In genomic region chr12:117165342-117165741, GRCh38 we compare ENCODE assay signal across 16 cellular contexts.
"Had no signal": no experiment of that assay in that cellular context is flagged by ENCODE, and none has a peak within 500 bp of the region (broad histone marks: within the 10 kb centered on the region; RNA-seq: fewer than 3 reads in every experiment).

No MANE protein-coding gene starts in this region.

- H3K9me3 ChIP-seq: adrenal gland, gastroesophageal sphincter, right atrium auricular region, upper lobe of left lung had no signal

- H3K4me3 Mint-ChIP-seq: activated CD8-positive, alpha-beta T cell treated with anti-CD3 and anti-CD28 coated beads, Interleukin-2, amount 10 ng/mL, durations not matched to agents 7 days and 5 days; activated naive CD4-positive, alpha-beta T cell treated with anti-CD3 and anti-CD28 coated beads, Interleukin-2, amount 10 ng/mL, durations not matched to agents 7 days and 5 days; activated T-helper 17 cell treated with anti-CD3 and anti-CD28 coated beads, Interleukin-2, amount 50 U/mL, for 72 hours; dendritic cell treated with granulocyte-macrophage colony-stimulating factor and Interleukin-4, amounts not matched to agents 40 ng/mL and 50 ng/mL, for 4 days; effector memory CD8-positive, alpha-beta T cell had no signal

- H3K27me3 Mint-ChIP-seq: activated naive CD4-positive, alpha-beta T cell treated with anti-CD3 and anti-CD28 coated beads, Interleukin-2, amount 10 ng/mL, durations not matched to agents 7 days and 5 days; activated T-helper 17 cell treated with anti-CD3 and anti-CD28 coated beads, Interleukin-2, amount 50 U/mL, for 72 hours; dendritic cell treated with granulocyte-macrophage colony-stimulating factor and Interleukin-4, amounts not matched to agents 40 ng/mL and 50 ng/mL, for 4 days; effector memory CD8-positive, alpha-beta T cell had no signal

- ATAC-seq: activated CD8-positive, alpha-beta T cell treated with anti-CD3 and anti-CD28 coated beads, Interleukin-2, amount 10 ng/mL, durations not matched to agents 7 days and 5 days; activated T-helper 17 cell treated with anti-CD3 and anti-CD28 coated beads, Interleukin-2, amount 50 U/mL, for 72 hours; effector memory CD8-positive, alpha-beta T cell; gastroesophageal sphincter had no signal

- H3K4me1 ChIP-seq: gastroesophageal sphincter, upper lobe of left lung had no signal

- H3K27ac Mint-ChIP-seq: activated CD8-positive, alpha-beta T cell treated with anti-CD3 and anti-CD28 coated beads, Interleukin-2, amount 10 ng/mL, durations not matched to agents 7 days and 5 days; activated naive CD4-positive, alpha-beta T cell treated with anti-CD3 and anti-CD28 coated beads, Interleukin-2, amount 10 ng/mL, durations not matched to agents 7 days and 5 days; activated T-helper 17 cell treated with anti-CD3 and anti-CD28 coated beads, Interleukin-2, amount 50 U/mL, for 72 hours; dendritic cell treated with granulocyte-macrophage colony-stimulating factor and Interleukin-4, amounts not matched to agents 40 ng/mL and 50 ng/mL, for 4 days; effector memory CD8-positive, alpha-beta T cell had no signal

- H3K4me3 ChIP-seq: adrenal gland, gastroesophageal sphincter, hepatocyte, right atrium auricular region, upper lobe of left lung had no signal

- H3K9me3 Mint-ChIP-seq: activated naive CD4-positive, alpha-beta T cell treated with anti-CD3 and anti-CD28 coated beads, Interleukin-2, amount 10 ng/mL, durations not matched to agents 7 days and 5 days; activated T-helper 17 cell treated with anti-CD3 and anti-CD28 coated beads, Interleukin-2, amount 50 U/mL, for 72 hours; dendritic cell treated with granulocyte-macrophage colony-stimulating factor and Interleukin-4, amounts not matched to agents 40 ng/mL and 50 ng/mL, for 4 days; effector memory CD8-positive, alpha-beta T cell had no signal

- H3K27ac ChIP-seq: adrenal gland, gastroesophageal sphincter, hepatocyte, right atrium auricular region, upper lobe of left lung had no signal

- DNase-seq: activated CD4-positive, alpha-beta T cell treated with anti-CD3 and anti-CD28 coated beads for 1 hour; activated CD8-positive, alpha-beta memory T cell treated with anti-CD3 and anti-CD28 coated beads, Interleukin-2, amount 50 U/mL, for 48 hours; activated CD8-positive, alpha-beta T cell treated with anti-CD3 and anti-CD28 coated beads, Interleukin-2, amount 10 ng/mL, durations not matched to agents 7 days and 5 days; activated naive CD4-positive, alpha-beta T cell treated with anti-CD3 and anti-CD28 coated beads, Interleukin-2, amount 10 ng/mL, durations not matched to agents 7 days and 5 days; adrenal gland; central memory CD4-positive, alpha-beta T cell; effector memory CD8-positive, alpha-beta T cell; stimulated activated CD4-positive, alpha-beta T cell treated with anti-CD3 and anti-CD28 coated beads, Interleukin-1b, Interleukin-23, amount 100 ng/mL, for 48 hours; stimulated activated naive CD4-positive, alpha-beta T cell; T-helper 2 cell; upper lobe of left lung had no signal

- H3K27me3 ChIP-seq: adrenal gland, gastroesophageal sphincter, hepatocyte, right atrium auricular region, upper lobe of left lung had no signal
